In the genomic region with DNA sequence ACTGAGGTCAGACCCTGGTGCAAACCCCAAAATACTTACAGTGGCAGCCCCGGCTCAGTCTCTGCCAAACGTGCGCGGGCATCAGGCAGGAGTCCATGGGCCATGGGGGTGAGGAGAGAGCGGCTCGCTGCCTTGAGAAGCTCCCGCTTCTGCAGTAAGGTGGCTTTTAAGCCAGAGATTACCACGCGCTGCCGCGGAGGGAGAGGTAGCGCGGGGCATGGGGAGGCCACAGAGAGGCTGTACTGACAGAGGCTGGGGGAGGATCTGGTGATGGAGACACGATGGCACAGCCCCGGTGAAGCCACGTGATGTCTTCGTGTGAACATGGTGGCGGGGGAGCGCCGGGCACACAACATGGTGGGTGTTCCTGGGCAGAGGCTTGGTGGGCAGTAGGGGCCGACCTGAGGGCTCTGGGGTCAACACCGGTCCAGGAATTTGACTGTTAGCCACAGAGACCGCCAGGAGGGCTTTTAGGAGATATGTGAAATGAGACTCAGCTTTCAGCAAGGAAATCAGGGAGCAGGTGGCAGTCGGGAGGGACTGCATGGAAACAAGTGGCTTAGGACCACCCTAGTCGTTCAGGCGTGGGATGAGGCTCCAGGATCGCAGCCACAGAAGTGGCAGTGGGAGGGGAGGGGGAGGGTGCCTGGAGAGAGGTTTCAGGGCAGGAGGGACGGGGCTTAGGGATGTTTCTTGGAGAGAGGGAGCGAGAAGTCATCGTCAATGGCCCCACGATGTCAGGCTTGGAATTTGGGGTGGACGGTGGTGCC, we compare ENCODE assay signal across 1 cellular context.
TF ChIP-seq lines count a peak whose summit lies in the region.

No MANE protein-coding gene starts in this region.

TF ChIP-seq in H1, 55 proteins besides CTCF, POLR2A, EP300 and RAD21:
- no peak for TF ChIP-seq SIRT6 (IDR thresholded peaks at IDR 0.05; ENCODE audit: low read length)
- no peak for TF ChIP-seq PHF8 (conservative IDR thresholded peaks at IDR 0.05; ENCODE audit: low read depth, low read length)
- TF ChIP-seq CTBP2 (IDR thresholded peaks at IDR 0.05; ENCODE audit: borderline replicate concordance, insufficient read depth, insufficient read length, low read length) = no peak
- TF ChIP-seq HDAC6 (IDR thresholded peaks at IDR 0.05; ENCODE audit: low read depth, low read length) = no peak
- TF ChIP-seq BRCA1 (IDR thresholded peaks at IDR 0.05; ENCODE audit: low read depth, low read length) = no peak
- no peak for TF ChIP-seq CHD2 (IDR thresholded peaks at IDR 0.05; ENCODE audit: low read length)
- no peak for TF ChIP-seq FOSL1 (IDR thresholded peaks at IDR 0.05; ENCODE audit: insufficient read depth, low read depth, low read length)
- TF ChIP-seq CBX5 (IDR thresholded peaks at IDR 0.05; ENCODE audit: low read depth, low read length) = no peak
- no peak for TF ChIP-seq MAFK (IDR thresholded peaks at IDR 0.05; ENCODE audit: low read depth, low read length)
- TF ChIP-seq, protein P1, sequence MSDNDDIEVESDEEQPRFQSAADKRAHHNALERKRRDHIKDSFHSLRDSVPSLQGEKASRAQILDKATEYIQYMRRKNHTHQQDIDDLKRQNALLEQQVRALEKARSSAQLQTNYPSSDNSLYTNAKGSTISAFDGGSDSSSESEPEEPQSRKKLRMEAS (IDR thresholded peaks at IDR 0.05) = no peak
- no peak for TF ChIP-seq RXRA (IDR thresholded peaks at IDR 0.05; ENCODE audit: insufficient read depth, low read depth, low read length)
- no peak for TF ChIP-seq EGR1 (IDR thresholded peaks at IDR 0.05; ENCODE audit: borderline replicate concordance, low read depth, low read length)
- TF ChIP-seq KDM1A (IDR thresholded peaks at IDR 0.05; ENCODE audit: borderline replicate concordance, low read length) = no peak
- no peak for TF ChIP-seq CREB1 (IDR thresholded peaks at IDR 0.05)
- TF ChIP-seq RFX5 (IDR thresholded peaks at IDR 0.05; ENCODE audit: borderline replicate concordance, low read depth, low read length) = no peak
- TF ChIP-seq, protein P2, sequence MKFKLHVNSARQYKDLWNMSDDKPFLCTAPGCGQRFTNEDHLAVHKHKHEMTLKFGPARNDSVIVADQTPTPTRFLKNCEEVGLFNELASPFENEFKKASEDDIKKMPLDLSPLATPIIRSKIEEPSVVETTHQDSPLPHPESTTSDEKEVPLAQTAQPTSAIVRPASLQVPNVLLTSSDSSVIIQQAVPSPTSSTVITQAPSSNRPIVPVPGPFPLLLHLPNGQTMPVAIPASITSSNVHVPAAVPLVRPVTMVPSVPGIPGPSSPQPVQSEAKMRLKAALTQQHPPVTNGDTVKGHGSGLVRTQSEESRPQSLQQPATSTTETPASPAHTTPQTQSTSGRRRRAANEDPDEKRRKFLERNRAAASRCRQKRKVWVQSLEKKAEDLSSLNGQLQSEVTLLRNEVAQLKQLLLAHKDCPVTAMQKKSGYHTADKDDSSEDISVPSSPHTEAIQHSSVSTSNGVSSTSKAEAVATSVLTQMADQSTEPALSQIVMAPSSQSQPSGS (IDR thresholded peaks at IDR 0.05; ENCODE audit: low read length) = no peak
- no peak for TF ChIP-seq RNF2 (IDR thresholded peaks at IDR 0.05; ENCODE audit: borderline replicate concordance, low read depth, low read length, missing control alignments, poor library complexity, severe bottlenecking)
- TF ChIP-seq SUZ12 (IDR thresholded peaks at IDR 0.05; ENCODE audit: low read length) = no peak
- TF ChIP-seq BCL11A (IDR thresholded peaks at IDR 0.05; ENCODE audit: low read depth in 2 of 2, low read length in 2 of 2) = no peak
- TF ChIP-seq YY1 (IDR thresholded peaks at IDR 0.05; ENCODE audit: low read depth, low read length) = no peak
